23 cellular contexts compared by ENCODE assay signal in the genomic region with DNA sequence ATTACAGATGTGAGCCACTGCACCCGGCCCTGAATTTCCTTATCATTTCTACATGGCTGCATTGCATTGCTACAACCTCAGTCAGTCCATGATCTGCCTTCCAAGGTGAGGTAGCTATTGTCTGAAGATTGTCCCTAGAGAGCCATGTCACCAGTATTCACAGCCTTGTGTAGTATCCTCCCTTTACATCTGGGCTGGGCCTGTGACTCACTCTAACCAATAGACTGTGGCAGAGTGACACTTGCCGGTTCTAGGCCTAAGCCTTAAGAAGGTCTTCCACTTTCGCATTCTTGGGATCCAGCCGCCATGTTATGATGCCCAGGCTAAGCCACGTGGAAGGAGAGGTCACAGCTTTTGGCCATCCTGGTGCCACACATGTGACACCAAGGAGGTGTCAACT. TPM values are rescaled to one million over a fixed set of nuclear protein-coding genes. Genes with fewer than 3 reads are reported as not detected.
"Had no signal": no experiment of that assay in that cellular context is flagged by ENCODE, and none has a peak within 500 bp of the region (broad histone marks: within the 10 kb centered on the region; RNA-seq: fewer than 3 reads in every experiment).

No MANE protein-coding gene starts in this region.

- ATAC-seq: effector memory CD8-positive, alpha-beta T cell; foreskin keratinocyte; left colon; left ventricle myocardium superior; naive thymus-derived CD4-positive, alpha-beta T cell had no signal

- DNase-seq: effector memory CD8-positive, alpha-beta T cell; esophagus squamous epithelium; foreskin keratinocyte; kidney; left colon; left ventricle myocardium superior; mesenchymal stem cell; midbrain; naive thymus-derived CD4-positive, alpha-beta T cell; nucleus accumbens; ovary; sigmoid colon; small intestine; stimulated activated CD4-positive, alpha-beta T cell treated with anti-CD3 and anti-CD28 coated beads, Interleukin-12 subunit alpha, Interleukin-12 subunit beta, amount 100 ng/mL, for 4 hours; stimulated activated naive CD4-positive, alpha-beta T cell; stomach; substantia nigra had no signal

- H3K4me3 Mint-ChIP-seq: dendritic cell treated with granulocyte-macrophage colony-stimulating factor and Interleukin-4, amounts not matched to agents 40 ng/mL and 50 ng/mL, for 4 days; effector memory CD8-positive, alpha-beta T cell; naive thymus-derived CD4-positive, alpha-beta T cell; type B pancreatic cell had no signal

- H3K27ac Mint-ChIP-seq: dendritic cell treated with granulocyte-macrophage colony-stimulating factor and Interleukin-4, amounts not matched to agents 40 ng/mL and 50 ng/mL, for 4 days; effector memory CD8-positive, alpha-beta T cell; type B pancreatic cell had no signal

- H3K4me3 ChIP-seq: esophagus squamous epithelium, hepatocyte, lung, ovary, right atrium auricular region, sigmoid colon, stomach, thoracic aorta had no signal

- H3K79me2 ChIP-seq: hepatocyte had no signal

- H3K4me1 ChIP-seq: esophagus squamous epithelium, foreskin keratinocyte, right atrium auricular region, sigmoid colon, stomach had no signal

- H3K27me3 Mint-ChIP-seq: type B pancreatic cell had no signal

- H3K36me3 ChIP-seq: esophagus squamous epithelium, ovary, right atrium auricular region, sigmoid colon, stomach, thoracic aorta had no signal

- H3K9me3 ChIP-seq: esophagus squamous epithelium, ovary, right atrium auricular region, stomach, thoracic aorta had no signal

- H3K27ac ChIP-seq: esophagus squamous epithelium, foreskin keratinocyte, hepatocyte, ovary, right atrium auricular region, sigmoid colon, stomach, thoracic aorta had no signal

- H3K27me3 ChIP-seq: foreskin keratinocyte, hepatocyte, ovary, right atrium auricular region, sigmoid colon had no signal

- H3K36me3 Mint-ChIP-seq: type B pancreatic cell had no signal

- H2AFZ ChIP-seq: hepatocyte had no signal

- H3K4me2 ChIP-seq: hepatocyte had no signal

- H3K9me3 Mint-ChIP-seq: dendritic cell treated with granulocyte-macrophage colony-stimulating factor and Interleukin-4, amounts not matched to agents 40 ng/mL and 50 ng/mL, for 4 days; effector memory CD8-positive, alpha-beta T cell; type B pancreatic cell had no signal

RNA-seq across cellular contexts. Expression of gene PLEKHB1, which starts 10.1 kb away (rescaled TPM):
- total RNA-seq: foreskin keratinocyte had no signal
